In genomic region chr1:105087496-105087895, GRCh38 we compare ENCODE assay signal across 1 cellular context.
TF ChIP-seq lines count a peak whose summit lies in the region.

No MANE protein-coding gene starts in this region.

TF ChIP-seq in WTC11, 78 proteins besides CTCF, POLR2A, EP300 and RAD21 (continued from another document):
- TF ChIP-seq TP53 (CRISPR knock-in tag; IDR thresholded peaks at IDR 0.05) (no peak), RELA (CRISPR knock-in tag; IDR thresholded peaks at IDR 0.05; ENCODE audit: borderline replicate concordance) (no peak), ARID4B (CRISPR knock-in tag; IDR thresholded peaks at IDR 0.05; ENCODE audit: borderline replicate concordance) (no peak), TEAD1 (CRISPR knock-in tag; IDR thresholded peaks at IDR 0.05) (no peak)
